21 cellular contexts compared by ENCODE assay signal in the genomic region with DNA sequence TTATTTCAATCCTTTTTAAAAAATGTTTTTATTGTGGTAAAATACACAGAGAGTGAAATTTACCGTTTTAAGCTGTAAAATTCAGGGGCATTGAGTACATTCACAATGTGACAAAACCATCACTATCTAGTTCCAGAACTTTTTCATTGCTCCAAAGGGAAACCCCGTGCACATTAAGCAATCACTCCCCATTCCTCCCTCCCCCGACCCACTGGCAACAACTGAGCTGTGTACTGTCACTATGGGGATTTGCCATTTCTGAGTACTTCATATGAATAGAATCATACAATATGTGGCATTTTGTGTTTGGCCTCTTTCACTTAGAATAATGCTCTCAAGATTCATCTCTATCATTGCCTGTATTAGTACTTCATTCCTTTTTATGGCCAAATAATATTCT. TPM values are rescaled to one million over a fixed set of nuclear protein-coding genes. Genes with fewer than 3 reads are reported as not detected.
DNase-seq lines count a peak whose midpoint lies in the region; ATAC-seq and TF ChIP-seq lines count a peak whose summit lies in the region.
"Had no signal": no experiment of that assay in that cellular context is flagged by ENCODE, and none has a peak within 500 bp of the region (broad histone marks: within the 10 kb centered on the region; RNA-seq: fewer than 3 reads in every experiment).

No MANE protein-coding gene starts in this region.

- CTCF ChIA-PET in MCF 10A (lab: Yijun Ruan, JAX), result interaction anchor here (0.6 to 0.7 kb wide), 2 partner anchors 14 to 1526 kb away, joined by 4 to 6 read pairs; no protein-coding TSS in a partner anchor

- peaks cover 0 to 14% of the 10 kb centered on the region in 2 donors for H3K4me1 ChIP-seq in breast epithelium
- peaks cover 14 to 59% (median 27%) of the 10 kb centered on the region in 3 donors for H3K4me1 ChIP-seq in gastroesophageal sphincter
- peaks cover 40% of the 10 kb centered on the region for H3K4me1 ChIP-seq in rectal smooth muscle tissue (ENCODE audit: control insufficient read depth, insufficient read depth, low read length)
- H3K4me1 ChIP-seq in uterus, result peaks cover 0 to 27% of the 10 kb centered on the region in 2 donors
- H3K4me1 ChIP-seq: right lobe of liver had no signal

- H3K27me3 ChIP-seq in breast epithelium (no peaks in the 10 kb centered on the region), gastroesophageal sphincter (no peaks in the 10 kb centered on the region), rectal smooth muscle tissue (ENCODE audit: control insufficient read depth, insufficient read depth, low read length) (no peaks in the 10 kb centered on the region), uterus (no peaks in the 10 kb centered on the region)
- H3K27me3 ChIP-seq: dorsolateral prefrontal cortex, right lobe of liver, testis had no signal

- H3K27ac ChIP-seq in breast epithelium (peak overlapping the region; percentile 77 to 85), gastroesophageal sphincter (peak overlapping the region; percentile 36 to 85 (median 84)), rectal smooth muscle tissue (ENCODE audit: low read depth, low read length) (peak overlapping the region; percentile 84), uterus (peak overlapping the region; percentile 78 to 87)
- H3K27ac ChIP-seq: right lobe of liver had no signal

- peak in 1 of 2 donors; percentile 26 for DNase-seq in breast epithelium (ENCODE audit: low spot score in 2 of 2)
- DNase-seq in MCF 10A (ENCODE audit: unreplicated experiment), result no peak
- DNase-seq in uterus, result peak; percentile 47 to 59
- DNase-seq in DMS79 (lab: John Stamatoyannopoulos, UW), result no peak
- no peak for DNase-seq in activated naive CD8-positive, alpha-beta T cell treated with anti-CD3 and anti-CD28 coated beads for 36 hours
- DNase-seq: activated CD4-positive, CD25-positive, alpha-beta regulatory T cell treated with anti-CD3 and anti-CD28 coated beads, Interleukin-2, amount 50 U/mL, for 72 hours; activated naive CD4-positive, alpha-beta T cell treated with anti-CD3 and anti-CD28 coated beads, Interleukin-2, amount 10 ng/mL, durations not matched to agents 7 days and 5 days; activated T-cell treated with anti-CD3 and anti-CD28 coated beads, Interleukin-2, amount 50 U/mL, for 4 hours; foreskin melanocyte; mammary epithelial cell; NCI-H1436; occipital lobe; right lobe of liver had no signal

- H3K4me3 Mint-ChIP-seq in MCF 10A (ENCODE audit: unreplicated experiment), result no peak overlapping the region
- no peak overlapping the region for H3K4me3 Mint-ChIP-seq in activated naive CD8-positive, alpha-beta T cell treated with anti-CD3 and anti-CD28 coated beads for 36 hours
- H3K4me3 Mint-ChIP-seq: activated naive CD4-positive, alpha-beta T cell treated with anti-CD3 and anti-CD28 coated beads, Interleukin-2, amount 10 ng/mL, durations not matched to agents 7 days and 5 days; activated T-cell treated with anti-CD3 and anti-CD28 coated beads, Interleukin-2, amount 50 U/mL, for 4 hours; B cell; central memory CD8-positive, alpha-beta T cell had no signal

- POLR2A ChIA-PET in MCF 10A (lab: Yijun Ruan, JAX), result interaction anchor here (0.7 to 2.2 kb wide), 3 partner anchors 10 to 66 kb away, joined by 3 to 7 read pairs (median 3); no protein-coding TSS in a partner anchor

- ATAC-seq in gastroesophageal sphincter (peak; percentile 52), GM18868 (IDR thresholded peaks at IDR 0.05; ENCODE audit: unreplicated experiment) (no peak)
- ATAC-seq: activated T-cell treated with anti-CD3 and anti-CD28 coated beads, Interleukin-2, amount 50 U/mL, for 4 hours; K562; right lobe of liver had no signal

- 44 to 45% methylated on average over 3 of the region's 3 CpGs for WGBS in gastroesophageal sphincter (ENCODE audit: low coverage in 1 of 2), 2 donors

- H3K27me3 Mint-ChIP-seq in MCF 10A (ENCODE audit: insufficient read depth, unreplicated experiment), result no peaks in the 10 kb centered on the region
- H3K27me3 Mint-ChIP-seq in activated naive CD8-positive, alpha-beta T cell treated with anti-CD3 and anti-CD28 coated beads for 36 hours, result peaks cover 9% of the 10 kb centered on the region

- no peak for TF ChIP-seq CTCF in breast epithelium (IDR thresholded peaks at IDR 0.05)
- no peak for TF ChIP-seq CTCF in MCF 10A (IDR thresholded peaks at IDR 0.05; ENCODE audit: unreplicated experiment)
- TF ChIP-seq CTCF in gastroesophageal sphincter (IDR thresholded peaks at IDR 0.05), result no peak
- no peak for TF ChIP-seq CTCF in uterus (IDR thresholded peaks at IDR 0.05)

- TF ChIP-seq POLR2A in breast epithelium (IDR thresholded peaks at IDR 0.05), result no peak
- no peak for TF ChIP-seq POLR2A in gastroesophageal sphincter (IDR thresholded peaks at IDR 0.05)
- no peak for TF ChIP-seq POLR2A in uterus (IDR thresholded peaks at IDR 0.05)

- peaks cover 10% of the 10 kb centered on the region for H3K36me3 Mint-ChIP-seq in MCF 10A (ENCODE audit: insufficient read depth, unreplicated experiment)
- H3K36me3 Mint-ChIP-seq in activated naive CD8-positive, alpha-beta T cell treated with anti-CD3 and anti-CD28 coated beads for 36 hours, result no peaks in the 10 kb centered on the region
- H3K36me3 Mint-ChIP-seq: activated naive CD4-positive, alpha-beta T cell treated with anti-CD3 and anti-CD28 coated beads, Interleukin-2, amount 10 ng/mL, durations not matched to agents 7 days and 5 days had no signal

- intact Hi-C loops in breast epithelium (cut with DNase I; ENCODE audit: low total_unique reads), result no loop called here
- intact Hi-C loops in MCF 10A (cut with micrococcal nuclease), result no loop called here
- intact Hi-C loops in uterus (cut with DNase I; ENCODE audit: low total_unique reads), result no loop called here

- H3K9me3 ChIP-seq in breast epithelium (no peaks in the 10 kb centered on the region), gastroesophageal sphincter (no peaks in the 10 kb centered on the region), uterus (no peaks in the 10 kb centered on the region)
- H3K9me3 ChIP-seq: right lobe of liver, testis had no signal

- H3K27ac Mint-ChIP-seq in MCF 10A (ENCODE audit: low read depth, unreplicated experiment), result no peak overlapping the region
- H3K27ac Mint-ChIP-seq in activated naive CD8-positive, alpha-beta T cell treated with anti-CD3 and anti-CD28 coated beads for 36 hours, result no peak overlapping the region
- H3K27ac Mint-ChIP-seq: activated naive CD4-positive, alpha-beta T cell treated with anti-CD3 and anti-CD28 coated beads, Interleukin-2, amount 10 ng/mL, durations not matched to agents 7 days and 5 days; B cell had no signal

- H3K36me3 ChIP-seq in breast epithelium (no peaks in the 10 kb centered on the region), gastroesophageal sphincter (no peaks in the 10 kb centered on the region), rectal smooth muscle tissue (ENCODE audit: control insufficient read depth, insufficient read depth, low read length) (no peaks in the 10 kb centered on the region), uterus (no peaks in the 10 kb centered on the region)
- H3K36me3 ChIP-seq: right lobe of liver had no signal

- H3K4me1 Mint-ChIP-seq in MCF 10A (ENCODE audit: insufficient read depth, unreplicated experiment), result no peaks in the 10 kb centered on the region
- no peaks in the 10 kb centered on the region for H3K4me1 Mint-ChIP-seq in activated naive CD8-positive, alpha-beta T cell treated with anti-CD3 and anti-CD28 coated beads for 36 hours
- H3K4me1 Mint-ChIP-seq: activated naive CD4-positive, alpha-beta T cell treated with anti-CD3 and anti-CD28 coated beads, Interleukin-2, amount 10 ng/mL, durations not matched to agents 7 days and 5 days; B cell; central memory CD8-positive, alpha-beta T cell had no signal

- no TSS peak for BruUV-seq in MCF 10A (replicated peaks; lab: Mats Ljungman, UMichigan)

- H3K9me3 Mint-ChIP-seq in MCF 10A (ENCODE audit: unreplicated experiment), result no peaks in the 10 kb centered on the region
- no peaks in the 10 kb centered on the region for H3K9me3 Mint-ChIP-seq in activated naive CD8-positive, alpha-beta T cell treated with anti-CD3 and anti-CD28 coated beads for 36 hours
- H3K9me3 Mint-ChIP-seq: activated naive CD4-positive, alpha-beta T cell treated with anti-CD3 and anti-CD28 coated beads, Interleukin-2, amount 10 ng/mL, durations not matched to agents 7 days and 5 days; activated T-cell treated with anti-CD3 and anti-CD28 coated beads, Interleukin-2, amount 50 U/mL, for 4 hours; central memory CD8-positive, alpha-beta T cell had no signal

- TF ChIP-seq EP300 in gastroesophageal sphincter (IDR thresholded peaks at IDR 0.05), result no peak

- H3K4me3 ChIP-seq in breast epithelium, result no peak overlapping the region
- H3K4me3 ChIP-seq in gastroesophageal sphincter, result no peak overlapping the region
- H3K4me3 ChIP-seq in rectal smooth muscle tissue (ENCODE audit: low read length), result no peak overlapping the region
- no peak overlapping the region for H3K4me3 ChIP-seq in uterus
- H3K4me3 ChIP-seq: dorsolateral prefrontal cortex, K562, right lobe of liver, testis had no signal

- H3K9ac ChIP-seq in rectal smooth muscle tissue (ENCODE audit: low read length), result no peak overlapping the region

RNA-seq across cellular contexts. Expression of gene BOC, which starts 45.5 kb away (rescaled TPM):
- total RNA-seq in breast epithelium (10 to 100 TPM; 48.8 to 56.6 (median 55.1) TPM), MCF 10A (2022) (1.8 and 2.3 TPM in 2 replicates), gastroesophageal sphincter (100 to 1,000 TPM in 1 of 4 donors, 10 to 100 TPM in 3; 41.5 to 130 (median 73.9) TPM), uterus (100 to 1,000 TPM; 103 to 169 (median 105) TPM)
- under 1 TPM in 1 of 2 experiments, not detected in 1; 0.44 TPM for total RNA-seq in activated naive CD8-positive, alpha-beta T cell treated with anti-CD3 and anti-CD28 coated beads for 36 hours
- total RNA-seq: K562 had no signal

Comparison
In these comparisons a context has a peak if more than half of its experiments do, and no peak if none do; other contexts are left out.
1. RNA of gene BOC, which starts 45.5 kb away (total RNA-seq): 103 to 169 TPM in uterus, 41.5 to 130 TPM in gastroesophageal sphincter and 48.8 to 56.6 TPM in breast epithelium; 1.8 to 2.3 TPM in MCF 10A and 0.44 TPM in activated naive CD8-positive, alpha-beta T cell treated with anti-CD3 and anti-CD28 coated beads for 36 hours; every median in the first group is over 10 times any median in the second.
2. DNase-seq: peak in uterus (2 of 2); none in MCF 10A (single experiment), DMS79 (single experiment) and activated naive CD8-positive, alpha-beta T cell treated with anti-CD3 and anti-CD28 coated beads for 36 hours (single experiment).
3. Peak in every context shown above with its lines, with median percentiles within 50 percentile points of each other: H3K27ac ChIP-seq.